2 cellular contexts compared by ENCODE assay signal in the genomic region with DNA sequence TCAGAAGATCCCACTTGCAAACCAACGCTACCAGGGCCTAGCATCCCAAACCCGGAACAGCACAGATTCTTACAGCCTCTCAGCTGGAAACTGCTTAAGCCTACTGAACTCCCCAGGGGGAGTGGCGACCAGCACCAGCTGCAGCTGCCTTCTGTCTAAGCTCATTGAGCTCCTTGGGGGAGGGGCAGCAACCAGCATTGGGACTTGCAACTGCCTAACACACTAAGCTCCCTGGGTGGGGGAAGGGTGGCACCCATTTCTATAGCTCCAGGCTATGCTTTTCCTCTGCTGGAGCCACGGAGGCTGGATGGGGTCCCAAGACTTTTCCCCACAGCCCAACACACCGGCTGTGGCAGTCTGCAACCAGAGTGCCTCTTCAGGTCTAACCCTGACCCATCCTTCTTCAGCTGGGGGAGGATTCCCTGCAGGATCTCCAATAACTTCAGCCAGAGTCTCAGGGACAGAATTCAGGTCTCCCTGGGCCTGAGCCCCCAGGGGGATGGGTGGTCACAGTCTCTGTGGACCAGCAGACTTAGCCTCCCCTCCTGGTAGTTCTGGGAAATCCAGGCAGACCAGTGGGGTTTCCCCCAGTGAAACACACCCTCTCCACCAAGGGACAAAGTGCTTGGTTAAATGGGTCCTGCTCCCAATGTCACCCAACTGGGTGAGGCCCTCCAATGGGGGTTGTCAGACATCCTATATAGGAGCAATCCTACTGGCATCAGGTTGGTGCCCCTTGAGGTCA.
A peak's percentile ranks its signal among the peaks of the same experiment; 100 is the strongest.
TF ChIP-seq lines count a peak whose summit lies in the region.

No MANE protein-coding gene starts in this region.

TF ChIP-seq in WTC11, 78 proteins besides CTCF, POLR2A, EP300 and RAD21 (continued from another document):
- TF ChIP-seq, protein P1, sequence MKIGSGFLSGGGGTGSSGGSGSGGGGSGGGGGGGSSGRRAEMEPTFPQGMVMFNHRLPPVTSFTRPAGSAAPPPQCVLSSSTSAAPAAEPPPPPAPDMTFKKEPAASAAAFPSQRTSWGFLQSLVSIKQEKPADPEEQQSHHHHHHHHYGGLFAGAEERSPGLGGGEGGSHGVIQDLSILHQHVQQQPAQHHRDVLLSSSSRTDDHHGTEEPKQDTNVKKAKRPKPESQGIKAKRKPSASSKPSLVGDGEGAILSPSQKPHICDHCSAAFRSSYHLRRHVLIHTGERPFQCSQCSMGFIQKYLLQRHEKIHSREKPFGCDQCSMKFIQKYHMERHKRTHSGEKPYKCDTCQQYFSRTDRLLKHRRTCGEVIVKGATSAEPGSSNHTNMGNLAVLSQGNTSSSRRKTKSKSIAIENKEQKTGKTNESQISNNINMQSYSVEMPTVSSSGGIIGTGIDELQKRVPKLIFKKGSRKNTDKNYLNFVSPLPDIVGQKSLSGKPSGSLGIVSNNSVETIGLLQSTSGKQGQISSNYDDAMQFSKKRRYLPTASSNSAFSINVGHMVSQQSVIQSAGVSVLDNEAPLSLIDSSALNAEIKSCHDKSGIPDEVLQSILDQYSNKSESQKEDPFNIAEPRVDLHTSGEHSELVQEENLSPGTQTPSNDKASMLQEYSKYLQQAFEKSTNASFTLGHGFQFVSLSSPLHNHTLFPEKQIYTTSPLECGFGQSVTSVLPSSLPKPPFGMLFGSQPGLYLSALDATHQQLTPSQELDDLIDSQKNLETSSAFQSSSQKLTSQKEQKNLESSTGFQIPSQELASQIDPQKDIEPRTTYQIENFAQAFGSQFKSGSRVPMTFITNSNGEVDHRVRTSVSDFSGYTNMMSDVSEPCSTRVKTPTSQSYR (CRISPR knock-in tag; IDR thresholded peaks at IDR 0.05): peak; percentile 87
- TF ChIP-seq CREB1 (CRISPR knock-in tag; IDR thresholded peaks at IDR 0.05) (no peak), CBFB (CRISPR knock-in tag; IDR thresholded peaks at IDR 0.05; ENCODE audit: low read depth) (no peak), TP53 (CRISPR knock-in tag; IDR thresholded peaks at IDR 0.05) (0 out of 2 replicates have a peak, but pooled peaks have one; percentile 51), NR1H2 (CRISPR knock-in tag; IDR thresholded peaks at IDR 0.05) (no peak), FOXP1 (CRISPR knock-in tag; IDR thresholded peaks at IDR 0.05; ENCODE audit: borderline replicate concordance) (no peak), TCF7 (CRISPR knock-in tag; IDR thresholded peaks at IDR 0.05; ENCODE audit: low read depth) (no peak), OVOL2 (CRISPR knock-in tag; IDR thresholded peaks at IDR 0.05; ENCODE audit: borderline replicate concordance) (no peak), NR2C2 (CRISPR knock-in tag; IDR thresholded peaks at IDR 0.05) (no peak), ZNF317 (CRISPR knock-in tag; IDR thresholded peaks at IDR 0.05; ENCODE audit: borderline replicate concordance, low read depth) (no peak), ZNF416 (CRISPR knock-in tag; IDR thresholded peaks at IDR 0.05) (no peak), KAT7 (CRISPR knock-in tag; IDR thresholded peaks at IDR 0.05; ENCODE audit: borderline replicate concordance) (no peak), NR3C1 (CRISPR knock-in tag; conservative IDR thresholded peaks at IDR 0.05; ENCODE audit: low read depth) (no peak), ZBTB21 (CRISPR knock-in tag; IDR thresholded peaks at IDR 0.05; ENCODE audit: borderline replicate concordance) (no peak), HMGA2 (CRISPR knock-in tag; IDR thresholded peaks at IDR 0.05) (no peak), ESRRA (CRISPR knock-in tag; IDR thresholded peaks at IDR 0.05; ENCODE audit: borderline replicate concordance) (no peak)
- TF ChIP-seq, protein P2, sequence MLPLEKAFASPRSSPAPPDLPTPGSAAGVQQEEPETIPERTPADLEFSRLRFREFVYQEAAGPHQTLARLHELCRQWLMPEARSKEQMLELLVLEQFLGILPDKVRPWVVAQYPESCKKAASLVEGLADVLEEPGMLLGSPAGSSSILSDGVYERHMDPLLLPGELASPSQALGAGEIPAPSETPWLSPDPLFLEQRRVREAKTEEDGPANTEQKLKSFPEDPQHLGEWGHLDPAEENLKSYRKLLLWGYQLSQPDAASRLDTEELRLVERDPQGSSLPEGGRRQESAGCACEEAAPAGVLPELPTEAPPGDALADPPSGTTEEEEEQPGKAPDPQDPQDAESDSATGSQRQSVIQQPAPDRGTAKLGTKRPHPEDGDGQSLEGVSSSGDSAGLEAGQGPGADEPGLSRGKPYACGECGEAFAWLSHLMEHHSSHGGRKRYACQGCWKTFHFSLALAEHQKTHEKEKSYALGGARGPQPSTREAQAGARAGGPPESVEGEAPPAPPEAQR (CRISPR knock-in tag; IDR thresholded peaks at IDR 0.05): no peak
- TF ChIP-seq, protein P3, sequence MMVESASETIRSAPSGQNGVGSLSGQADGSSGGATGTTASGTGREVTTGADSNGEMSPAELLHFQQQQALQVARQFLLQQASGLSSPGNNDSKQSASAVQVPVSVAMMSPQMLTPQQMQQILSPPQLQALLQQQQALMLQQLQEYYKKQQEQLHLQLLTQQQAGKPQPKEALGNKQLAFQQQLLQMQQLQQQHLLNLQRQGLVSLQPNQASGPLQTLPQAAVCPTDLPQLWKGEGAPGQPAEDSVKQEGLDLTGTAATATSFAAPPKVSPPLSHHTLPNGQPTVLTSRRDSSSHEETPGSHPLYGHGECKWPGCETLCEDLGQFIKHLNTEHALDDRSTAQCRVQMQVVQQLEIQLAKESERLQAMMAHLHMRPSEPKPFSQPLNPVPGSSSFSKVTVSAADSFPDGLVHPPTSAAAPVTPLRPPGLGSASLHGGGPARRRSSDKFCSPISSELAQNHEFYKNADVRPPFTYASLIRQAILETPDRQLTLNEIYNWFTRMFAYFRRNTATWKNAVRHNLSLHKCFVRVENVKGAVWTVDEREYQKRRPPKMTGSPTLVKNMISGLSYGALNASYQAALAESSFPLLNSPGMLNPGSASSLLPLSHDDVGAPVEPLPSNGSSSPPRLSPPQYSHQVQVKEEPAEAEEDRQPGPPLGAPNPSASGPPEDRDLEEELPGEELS (CRISPR knock-in tag; IDR thresholded peaks at IDR 0.05): no peak
TF ChIP-seq in WTC11: peak in this region for 4.

TF ChIP-seq in SK-N-SH treated with all-trans-retinoic acid at 6 μM for 48 hours, 23 proteins besides CTCF, POLR2A, EP300 and RAD21 (continued from another document):
- TF ChIP-seq, protein P4, sequence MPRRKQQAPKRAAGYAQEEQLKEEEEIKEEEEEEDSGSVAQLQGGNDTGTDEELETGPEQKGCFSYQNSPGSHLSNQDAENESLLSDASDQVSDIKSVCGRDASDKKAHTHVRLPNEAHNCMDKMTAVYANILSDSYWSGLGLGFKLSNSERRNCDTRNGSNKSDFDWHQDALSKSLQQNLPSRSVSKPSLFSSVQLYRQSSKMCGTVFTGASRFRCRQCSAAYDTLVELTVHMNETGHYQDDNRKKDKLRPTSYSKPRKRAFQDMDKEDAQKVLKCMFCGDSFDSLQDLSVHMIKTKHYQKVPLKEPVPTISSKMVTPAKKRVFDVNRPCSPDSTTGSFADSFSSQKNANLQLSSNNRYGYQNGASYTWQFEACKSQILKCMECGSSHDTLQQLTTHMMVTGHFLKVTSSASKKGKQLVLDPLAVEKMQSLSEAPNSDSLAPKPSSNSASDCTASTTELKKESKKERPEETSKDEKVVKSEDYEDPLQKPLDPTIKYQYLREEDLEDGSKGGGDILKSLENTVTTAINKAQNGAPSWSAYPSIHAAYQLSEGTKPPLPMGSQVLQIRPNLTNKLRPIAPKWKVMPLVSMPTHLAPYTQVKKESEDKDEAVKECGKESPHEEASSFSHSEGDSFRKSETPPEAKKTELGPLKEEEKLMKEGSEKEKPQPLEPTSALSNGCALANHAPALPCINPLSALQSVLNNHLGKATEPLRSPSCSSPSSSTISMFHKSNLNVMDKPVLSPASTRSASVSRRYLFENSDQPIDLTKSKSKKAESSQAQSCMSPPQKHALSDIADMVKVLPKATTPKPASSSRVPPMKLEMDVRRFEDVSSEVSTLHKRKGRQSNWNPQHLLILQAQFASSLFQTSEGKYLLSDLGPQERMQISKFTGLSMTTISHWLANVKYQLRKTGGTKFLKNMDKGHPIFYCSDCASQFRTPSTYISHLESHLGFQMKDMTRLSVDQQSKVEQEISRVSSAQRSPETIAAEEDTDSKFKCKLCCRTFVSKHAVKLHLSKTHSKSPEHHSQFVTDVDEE (CRISPR knock-in tag; IDR thresholded peaks at IDR 0.05): no peak
- no peak for TF ChIP-seq ZFP30 (CRISPR knock-in tag; IDR thresholded peaks at IDR 0.05)
- TF ChIP-seq ISL1 (CRISPR knock-in tag; IDR thresholded peaks at IDR 0.05): no peak
- TF ChIP-seq ZFP3 (CRISPR knock-in tag; IDR thresholded peaks at IDR 0.05): no peak
- no peak for TF ChIP-seq ARNTL (CRISPR knock-in tag; IDR thresholded peaks at IDR 0.05; ENCODE audit: borderline replicate concordance, low read depth)
- no peak for TF ChIP-seq RARB (CRISPR knock-in tag; IDR thresholded peaks at IDR 0.05)
- no peak for TF ChIP-seq GLIS3 (CRISPR knock-in tag; IDR thresholded peaks at IDR 0.05)
- no peak for TF ChIP-seq PPARA (CRISPR knock-in tag; IDR thresholded peaks at IDR 0.05; ENCODE audit: borderline replicate concordance)
- TF ChIP-seq BACH2 (CRISPR knock-in tag; IDR thresholded peaks at IDR 0.05; ENCODE audit: borderline replicate concordance): no peak
TF ChIP-seq in SK-N-SH treated with all-trans-retinoic acid at 6 μM for 48 hours: peak in this region for 0.
